9 cellular contexts compared by ENCODE assay signal in genomic region chr3:63975705-63976104, GRCh38. TPM values are rescaled to one million over a fixed set of nuclear protein-coding genes. Genes with fewer than 3 reads are reported as not detected.
DNase-seq lines count a peak whose midpoint lies in the region; ATAC-seq and TF ChIP-seq lines count a peak whose summit lies in the region.
"Had no signal": no experiment of that assay in that cellular context is flagged by ENCODE, and none has a peak within 500 bp of the region (broad histone marks: within the 10 kb centered on the region; RNA-seq: fewer than 3 reads in every experiment).

No MANE protein-coding gene starts in this region.

- H2AK5ac ChIP-seq in H9 (ENCODE audit: insufficient read length, low read length), result no peak overlapping the region

- H4K91ac ChIP-seq in H9 (ENCODE audit: insufficient read length, low read depth, low read length), result no peak overlapping the region

- H2BK120ac ChIP-seq in H9 (ENCODE audit: low read depth, low read length, poor library complexity, severe bottlenecking), result no peak overlapping the region

- H3K14ac ChIP-seq in H9 (ENCODE audit: insufficient read depth, low read length), result no peak overlapping the region

- H2BK15ac ChIP-seq in H9 (ENCODE audit: low read depth, low read length), result no peak overlapping the region

- H3K4me3 ChIP-seq in Karpas-422 (ENCODE audit: low read length), result no peak overlapping the region

- no peak overlapping the region for H3T11ph ChIP-seq in H9 (ENCODE audit: low read length)

- H3K18ac ChIP-seq in H9 (ENCODE audit: insufficient read length, low read depth, low read length), result no peak overlapping the region

- H3K4ac ChIP-seq in H9 (ENCODE audit: low read depth, low read length), result no peak overlapping the region

- H3K79me1 ChIP-seq in H9 (ENCODE audit: insufficient read depth, low read depth, low read length, poor library complexity, severe bottlenecking), result peaks cover 2% of the 10 kb centered on the region

- no peak overlapping the region for H3K56ac ChIP-seq in H9 (ENCODE audit: insufficient read length, low read depth, low read length)

- peak overlapping the region in 1 of 3 experiments; percentile 2; a peak in 2 of 7 replicates for H3K27ac Mint-ChIP-seq in H9
- H3K27ac Mint-ChIP-seq in activated CD8-positive, alpha-beta T cell treated with anti-CD3 and anti-CD28 coated beads, Interleukin-2, amount 10 ng/mL, durations not matched to agents 7 days and 5 days, result peak overlapping the region; percentile 4

- no peaks in the 10 kb centered on the region for H3K9me3 Mint-ChIP-seq in H9
- no peaks in the 10 kb centered on the region for H3K9me3 Mint-ChIP-seq in activated CD8-positive, alpha-beta T cell treated with anti-CD3 and anti-CD28 coated beads, Interleukin-2, amount 10 ng/mL, durations not matched to agents 7 days and 5 days (ENCODE audit: insufficient read depth)

- ATAC-seq in activated CD8-positive, alpha-beta T cell treated with anti-CD3 and anti-CD28 coated beads, Interleukin-2, amount 10 ng/mL, durations not matched to agents 7 days and 5 days, result no peak
- no peak for ATAC-seq in HG02623 (IDR thresholded peaks at IDR 0.05; ENCODE audit: unreplicated experiment)

- DNase-seq in H9, result no peak
- DNase-seq in activated CD8-positive, alpha-beta T cell treated with anti-CD3 and anti-CD28 coated beads, Interleukin-2, amount 10 ng/mL, durations not matched to agents 7 days and 5 days, result no peak
- DNase-seq in foreskin melanocyte, result peak; percentile 67
- peak; percentile 57 for DNase-seq in putamen (ENCODE audit: low spot score)
- no peak for DNase-seq in Karpas-422
- no peak for DNase-seq in glomerular visceral epithelial cell (ENCODE audit: extremely low spot score)
- DNase-seq in mesenteric fat pad (ENCODE audit: low spot score), result no peak
- DNase-seq: activated CD8-positive, alpha-beta memory T cell treated with anti-CD3 and anti-CD28 coated beads, Interleukin-2, amount 50 U/mL, for 48 hours had no signal

- no peak overlapping the region for H4K5ac ChIP-seq in H9 (ENCODE audit: insufficient read length, low read depth, low read length)

- no peak overlapping the region for H3K4me2 ChIP-seq in H9 (ENCODE audit: insufficient read depth, insufficient read length, low read length)
- no peak overlapping the region for H3K4me2 ChIP-seq in Karpas-422 (ENCODE audit: low read depth, low read length, poor library complexity, severe bottlenecking)

- H3K27me3 ChIP-seq in H9 (ENCODE audit: insufficient read depth, low read length) (no peaks in the 10 kb centered on the region), Karpas-422 (ENCODE audit: low read length) (no peaks in the 10 kb centered on the region)

- POLR2A ChIA-PET in activated CD8-positive, alpha-beta T cell treated with anti-CD3 and anti-CD28 coated beads, Interleukin-2, amount 10 ng/mL, durations not matched to agents 7 days and 5 days (lab: Charles Lee), result interaction anchor here (1.1 to 4.8 kb wide), 2 partner anchors 8 to 64 kb away, joined by 4 to 55 read pairs; partner anchors contain the start of gene SCAANT1

- H3K27ac ChIP-seq in H9 (ENCODE audit: insufficient read length, low read depth, low read length) (no peak overlapping the region), Karpas-422 (ENCODE audit: low read length) (no peak overlapping the region)

- H3K27me3 Mint-ChIP-seq in H9 (ENCODE audit: low read depth), result no peaks in the 10 kb centered on the region
- no peaks in the 10 kb centered on the region for H3K27me3 Mint-ChIP-seq in activated CD8-positive, alpha-beta T cell treated with anti-CD3 and anti-CD28 coated beads, Interleukin-2, amount 10 ng/mL, durations not matched to agents 7 days and 5 days (ENCODE audit: low read depth)

- CTCF ChIA-PET in activated CD8-positive, alpha-beta T cell treated with anti-CD3 and anti-CD28 coated beads, Interleukin-2, amount 10 ng/mL, durations not matched to agents 7 days and 5 days (lab: Charles Lee), result interaction anchor here (1.9 to 10.1 kb wide), 3 partner anchors 12 to 48 kb away, joined by 5 to 220 read pairs (median 84); partner anchors contain the start of gene PSMD6

- no peak for TF ChIP-seq CTCF in H9 (conservative IDR thresholded peaks at IDR 0.05)

- no peak overlapping the region for H3K23ac ChIP-seq in H9 (ENCODE audit: insufficient read length, low read depth, low read length)

- H3K36me3 Mint-ChIP-seq in H9 (ENCODE audit: insufficient read depth in 1 of 3, low read depth in 3 of 3), result peaks cover 0 to 9% (median 0%) of the 10 kb centered on the region in 3 experiments; a peak in 3 of 7 replicates
- H3K36me3 Mint-ChIP-seq in activated CD8-positive, alpha-beta T cell treated with anti-CD3 and anti-CD28 coated beads, Interleukin-2, amount 10 ng/mL, durations not matched to agents 7 days and 5 days (ENCODE audit: low read depth), result peaks cover 50% of the 10 kb centered on the region

- no peak overlapping the region for H2BK5ac ChIP-seq in H9 (ENCODE audit: insufficient read length, low read length)

- H3K4me1 Mint-ChIP-seq in H9, result peaks cover 22 to 33% of the 10 kb centered on the region in 2 experiments
- peaks cover 84% of the 10 kb centered on the region for H3K4me1 Mint-ChIP-seq in activated CD8-positive, alpha-beta T cell treated with anti-CD3 and anti-CD28 coated beads, Interleukin-2, amount 10 ng/mL, durations not matched to agents 7 days and 5 days (ENCODE audit: low read depth)

- H2BK12ac ChIP-seq in H9 (ENCODE audit: insufficient read length, low read depth, low read length), result peak overlapping the region; percentile 70

- H3K4me3 Mint-ChIP-seq in H9, result no peak overlapping the region
- H3K4me3 Mint-ChIP-seq in activated CD8-positive, alpha-beta T cell treated with anti-CD3 and anti-CD28 coated beads, Interleukin-2, amount 10 ng/mL, durations not matched to agents 7 days and 5 days, result no peak overlapping the region

- H2AFZ ChIP-seq in H9 (ENCODE audit: low read length) (no peak overlapping the region), Karpas-422 (ENCODE audit: low read length) (no peak overlapping the region)

- H3K79me2 ChIP-seq in H9 (ENCODE audit: insufficient read depth, low read length) (no peaks in the 10 kb centered on the region), Karpas-422 (ENCODE audit: low read length) (peaks cover 98% of the 10 kb centered on the region)

- no peak overlapping the region for H4K8ac ChIP-seq in H9 (replicated peaks; ENCODE audit: insufficient read length, low read depth, low read length)

- whole genome bisulfite sequencing in H9 (ENCODE audit: extremely low coverage, insufficient read length, low lambda C conversion rate), result no CpG with 5 or more reads among the region's 3 CpGs

- H2BK20ac ChIP-seq in H9 (ENCODE audit: low read depth, low read length, poor library complexity, severe bottlenecking), result no peak overlapping the region

- H3K9ac ChIP-seq in H9 (ENCODE audit: extremely low read depth, insufficient read length, low read length) (no peak overlapping the region), Karpas-422 (ENCODE audit: low read length) (no peak overlapping the region)

- no peaks in the 10 kb centered on the region for H3K9me2 ChIP-seq in Karpas-422 (replicated peaks; ENCODE audit: insufficient read depth, low read length)

- H4K20me1 ChIP-seq in H9 (ENCODE audit: control insufficient read depth, insufficient read depth, insufficient read length), result no peaks in the 10 kb centered on the region
- peaks cover 8% of the 10 kb centered on the region; the same call in 1 of the 2 replicates for H4K20me1 ChIP-seq in Karpas-422 (ENCODE audit: insufficient read depth, low read depth, low read length)

- H3K23me2 ChIP-seq in H9 (ENCODE audit: insufficient read length, low read depth, low read length, poor library complexity, severe bottlenecking), result no peaks in the 10 kb centered on the region

- H3K4me1 ChIP-seq in H9 (ENCODE audit: insufficient read depth, low read length) (peaks cover 5% of the 10 kb centered on the region; the same call in 1 of the 2 replicates), Karpas-422 (ENCODE audit: low read length) (no peaks in the 10 kb centered on the region)

- H3K9me3 ChIP-seq in H9 (ENCODE audit: control insufficient read depth, low read depth, low read length) (no peaks in the 10 kb centered on the region), Karpas-422 (ENCODE audit: low read length) (no peaks in the 10 kb centered on the region)

- peaks cover 15% of the 10 kb centered on the region; the same call in 1 of the 2 replicates for H3K36me3 ChIP-seq in Karpas-422 (ENCODE audit: insufficient read depth, low read length)

RNA-seq across cellular contexts. Expression of gene PSMD6, which starts 47.6 kb away (rescaled TPM):
- total RNA-seq in H9 (2021), result 112 and 113 TPM in 2 replicates
- total RNA-seq in activated CD8-positive, alpha-beta T cell treated with anti-CD3 and anti-CD28 coated beads, Interleukin-2, amount 10 ng/mL, durations not matched to agents 7 days and 5 days, result 10 to 100 TPM; 81.2 to 86.3 TPM
- total RNA-seq in Karpas-422 (2014; rRNA removed; shearing (Covaris generic); ENCODE audit: low replicate concordance), result 95.6 and 99.4 TPM in 2 replicates
- total RNA-seq in mesenteric fat pad, result 64.1 TPM

Comparison
In these comparisons a context has a peak if more than half of its experiments do, and no peak if none do; other contexts are left out.
1. DNase-seq: peak in foreskin melanocyte (single experiment) and putamen (single experiment); none in H9 (single experiment), activated CD8-positive, alpha-beta T cell treated with anti-CD3 and anti-CD28 coated beads, Interleukin-2, amount 10 ng/mL, durations not matched to agents 7 days and 5 days (single experiment), Karpas-422 (single experiment), glomerular visceral epithelial cell (single experiment) and mesenteric fat pad (single experiment).